In the genomic region with DNA sequence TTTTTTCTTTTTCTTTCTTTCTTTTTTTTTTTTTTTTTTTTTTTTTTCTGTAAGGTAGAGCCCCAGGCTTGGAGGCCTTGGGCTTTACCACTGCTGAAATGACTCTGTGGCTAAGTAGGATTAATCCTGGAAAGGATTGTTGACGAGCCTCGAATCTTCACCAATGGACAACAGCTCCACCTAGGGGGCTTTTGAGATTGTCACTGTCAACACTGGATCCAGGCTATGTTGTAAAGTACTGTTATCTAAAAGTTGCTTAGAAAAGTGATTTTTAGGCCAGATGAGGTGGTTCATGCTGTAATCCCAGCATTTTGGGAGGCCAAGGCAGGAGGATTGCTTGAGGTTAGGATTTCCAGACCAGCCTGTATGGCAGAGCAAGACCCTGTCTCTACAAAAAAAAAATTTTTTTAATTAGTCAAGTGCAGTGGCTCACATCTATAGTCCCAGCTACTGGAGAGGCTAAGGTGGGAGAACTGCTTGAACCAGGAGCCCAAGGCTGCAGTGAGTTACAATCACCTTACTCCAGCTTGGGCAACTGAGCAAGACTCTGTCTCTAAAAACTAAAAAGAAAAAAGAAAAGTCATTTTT, we compare ENCODE assay signal across 8 cellular contexts. TPM values are rescaled to one million over a fixed set of nuclear protein-coding genes. Genes with fewer than 3 reads are reported as not detected.
DNase-seq lines count a peak whose midpoint lies in the region; ATAC-seq, FAIRE-seq and TF ChIP-seq lines count a peak whose summit lies in the region.

No MANE protein-coding gene starts in this region.

- CTCF ChIA-PET in A549 (lab: Yijun Ruan, JAX): interaction anchor here (0.5 to 3.5 kb wide), 19 partner anchors 9 to 622 kb away, joined by 3 to 38 read pairs (median 4); a partner anchor contains a TSS

- no peak overlapping the region for H3K4me2 ChIP-seq in A549

- DNase-seq in A549 (ENCODE audit: low read depth in 1 of 2, low spot score in 1 of 2) (peak; percentile 50 to 58), NCI-H345 treated with DMSO at 0.1 percent for 48 hours (lab: John Stamatoyannopoulos, UW; ENCODE audit: unreplicated experiment) (peak; percentile 1), lung (ENCODE audit: low spot score) (peak; percentile 65)
- DNase-seq in activated CD4-positive, alpha-beta T cell treated with anti-CD3 and anti-CD28 coated beads, Interleukin-2, amount 50 U/mL, for 1 hour: peak; percentile 41
- peak; percentile 10 for DNase-seq in effector CD8-positive, alpha-beta T cell (lab: John Stamatoyannopoulos, UW)
- peak; percentile 59 for DNase-seq in stimulated activated CD8-positive, alpha-beta memory T cell treated with anti-CD3 and anti-CD28 coated beads, Interleukin-4, amount 100 ng/mL, for 48 hours

- H3K4me1 ChIP-seq in A549 (peaks cover 5% of the 10 kb centered on the region; the same call in 1 of the 3 replicates), lung (ENCODE audit: control insufficient read depth in 2 of 2, insufficient read depth in 2 of 2, low read length in 2 of 2) (no peaks in the 10 kb centered on the region)

- TF ChIP-seq CTCF in A549 (IDR thresholded peaks at IDR 0.05): peak; percentile 64
- TF ChIP-seq CTCF in GM12874 (IDR thresholded peaks at IDR 0.05; ENCODE audit: insufficient read depth, low read depth, low read length): peak; percentile 69
- TF ChIP-seq CTCF in lung (IDR thresholded peaks at IDR 0.05; ENCODE audit: control extremely low read depth, extremely low read depth): peak; percentile 32

- POLR2A ChIA-PET in A549 (lab: Yijun Ruan, JAX): interaction anchor here (0.6 kb wide), 1 partner anchor 305 kb away, joined by 3 read pairs; no protein-coding TSS in a partner anchor

- peak; percentile 88 to 94 for ATAC-seq in A549
- peak; percentile 89 for ATAC-seq in lung (ENCODE audit: insufficient read depth, low FRiP score)
- ATAC-seq in HG02973 (IDR thresholded peaks at IDR 0.05; ENCODE audit: unreplicated experiment): no peak

- H3K4me3 ChIP-seq in A549 (no peak overlapping the region), lung (no peak overlapping the region)

- no peak for FAIRE-seq in A549 (lab: Jason Lieb, UNC)

- TF ChIP-seq RAD21 in A549 (conservative IDR thresholded peaks at IDR 0.05 in 1 of 2, IDR thresholded peaks at IDR 0.05 in 1 of 2): peak; percentile 69 to 75

- no peak for TF ChIP-seq EP300 in A549 (IDR thresholded peaks at IDR 0.05)

- H3K27ac ChIP-seq in A549 (no peak overlapping the region), lung (ENCODE audit: low read depth in 1 of 2, low read length in 1 of 2) (peak overlapping the region in 1 of 2 donors; percentile 13)

- WGBS in A549 (ENCODE audit: missing lambda C conversion rate): 15% methylated on average over 2 of the region's 2 CpGs
- WGBS in lung, 2 donors: 1 to 3% methylated on average over 2 of the region's 2 CpGs

- H3K9me3 ChIP-seq in A549 (no peaks in the 10 kb centered on the region), lung (ENCODE audit: control insufficient read depth in 2 of 2, insufficient read depth in 1 of 2, low read length in 1 of 2) (no peaks in the 10 kb centered on the region)

- no peaks in the 10 kb centered on the region for H3K27me3 ChIP-seq in lung (ENCODE audit: control insufficient read depth, insufficient read depth)

- no peak for TF ChIP-seq POLR2A in A549 (IDR thresholded peaks at IDR 0.05; ENCODE audit: low read length)

- peaks cover 24 to 43% of the 10 kb centered on the region in 2 donors for H3K36me3 ChIP-seq in lung (ENCODE audit: control insufficient read depth in 2 of 2, insufficient read depth in 2 of 2, low read length in 2 of 2)

TF ChIP-seq in A549, 52 proteins besides CTCF, POLR2A, EP300 and RAD21:
- TF ChIP-seq ESRRA (IDR thresholded peaks at IDR 0.05; ENCODE audit: borderline replicate concordance, low read length): no peak
- peak; percentile 17; the same call in 1 of the 3 replicates for TF ChIP-seq SMC3 (IDR thresholded peaks at IDR 0.05)
TF ChIP-seq in A549: peak in this region for 1.

RNA-seq across cellular contexts. Expression of a gene that starts 41.6 kb away (rescaled TPM):
- polyA plus RNA-seq in A549 (2011; rRNA removed): 18.5 and 20.7 TPM in 2 replicates
- polyA plus RNA-seq in A549 (2012; cell fraction: cytosol; rRNA removed): 27.2 and 40.0 TPM in 2 replicates
- polyA plus RNA-seq in A549 (2012; cell fraction: nucleus; rRNA removed): 28.0 and 29.4 TPM in 2 replicates
- polyA plus RNA-seq in A549 (2017; fragmentation: RNase III; extraction: RNeasy Plus Mini Kit Qiagen cat#74134 plus additional on column Dnase treatment): 13.6 to 16.2 TPM (median 14.3 TPM) in 3 replicates
- polyA minus RNA-seq in A549 (2011; rRNA and poly(A)+ RNA removed): 22.5 and 28.6 TPM in 2 replicates
- 10 to 100 TPM; 13.4 to 27.5 TPM for total RNA-seq in lung
- 10 to 100 TPM; 15.2 to 20.7 TPM for polyA plus RNA-seq in lung

RNA-seq across cellular contexts. Expression of a gene that starts 41.8 kb away (rescaled TPM):
- polyA plus RNA-seq in A549 (2011; rRNA removed) (8.9 and 15.5 TPM in 2 replicates), A549 (2017; fragmentation: RNase III; extraction: RNeasy Plus Mini Kit Qiagen cat#74134 plus additional on column Dnase treatment) (12.6 to 16.6 TPM (median 14.0 TPM) in 3 replicates), lung (10 to 100 TPM; 13.6 to 17.6 TPM)
- 8.4 and 11.2 TPM in 2 replicates for polyA plus RNA-seq in A549 (2012; cell fraction: cytosol; rRNA removed)
- polyA plus RNA-seq in A549 (2012; cell fraction: nucleus; rRNA removed): 5.4 and 9.7 TPM in 2 replicates
- polyA minus RNA-seq in A549 (2011; rRNA and poly(A)+ RNA removed): 4.3 and 5.9 TPM in 2 replicates
- total RNA-seq in lung: 10 to 100 TPM; 18.2 to 18.4 TPM

RNA-seq across cellular contexts. Expression of a gene that starts 56.4 kb away (rescaled TPM):
- 1.5 and 3.1 TPM in 2 replicates for polyA plus RNA-seq in A549 (2011; rRNA removed)
- polyA plus RNA-seq in A549 (2012; cell fraction: cytosol; rRNA removed): 4.2 and 6.5 TPM in 2 replicates
- polyA plus RNA-seq in A549 (2012; cell fraction: nucleus; rRNA removed): 23.9 and 26.4 TPM in 2 replicates
- 16.8 to 21.3 TPM (median 17.3 TPM) in 3 replicates for polyA plus RNA-seq in A549 (2017; fragmentation: RNase III; extraction: RNeasy Plus Mini Kit Qiagen cat#74134 plus additional on column Dnase treatment)
- polyA minus RNA-seq in A549 (2011; rRNA and poly(A)+ RNA removed): 12.0 and 15.8 TPM in 2 replicates
- total RNA-seq in lung: 10 to 100 TPM; 25.1 to 52.3 TPM
- polyA plus RNA-seq in lung: 10 to 100 TPM; 20.4 to 23.3 TPM

Comparison
In these comparisons a context has a peak if more than half of its experiments do, and no peak if none do; other contexts are left out.
1. DNase-seq: peak in every context shown above with its lines; median percentile 65 in lung; 59 in stimulated activated CD8-positive, alpha-beta memory T cell treated with anti-CD3 and anti-CD28 coated beads, Interleukin-4, amount 100 ng/mL, for 48 hours; 54 in A549; 41 in activated CD4-positive, alpha-beta T cell treated with anti-CD3 and anti-CD28 coated beads, Interleukin-2, amount 50 U/mL, for 1 hour; 10 in effector CD8-positive, alpha-beta T cell; 1 in NCI-H345 treated with DMSO at 0.1 percent for 48 hours.